Comparison of ENCODE assay signal across 24 cellular contexts in the genomic region with DNA sequence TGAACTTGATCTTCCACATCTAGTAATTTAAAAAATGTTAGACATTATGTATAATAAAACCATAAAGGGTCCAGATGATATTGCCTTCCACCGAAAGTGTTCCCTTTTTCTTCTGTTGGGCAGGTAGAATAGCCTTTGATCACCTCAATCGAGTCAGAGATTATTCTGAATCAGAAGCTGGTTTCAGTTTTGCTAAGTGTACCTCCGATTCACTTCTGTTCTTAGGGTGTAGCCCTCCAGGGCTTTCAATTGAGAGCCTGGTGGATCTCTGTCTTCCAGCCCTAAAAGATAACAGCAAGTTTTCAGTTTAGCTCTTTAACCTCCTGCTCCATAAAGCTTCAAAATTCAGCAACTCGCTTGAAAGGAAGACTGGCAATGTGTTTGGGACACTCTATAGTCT. TPM values are rescaled to one million over a fixed set of nuclear protein-coding genes. Genes with fewer than 3 reads are reported as not detected.
DNase-seq lines count a peak whose midpoint lies in the region; ATAC-seq, FAIRE-seq and TF ChIP-seq lines count a peak whose summit lies in the region.
"Had no signal": no experiment of that assay in that cellular context is flagged by ENCODE, and none has a peak within 500 bp of the region (broad histone marks: within the 10 kb centered on the region; RNA-seq: fewer than 3 reads in every experiment).

No MANE protein-coding gene starts in this region.

- no peak for ATAC-seq in A549
- peak; percentile 74 for ATAC-seq in GM21360 (IDR thresholded peaks at IDR 0.05; ENCODE audit: unreplicated experiment)
- ATAC-seq: Panc1 had no signal

- H3K79me2 ChIP-seq in Loucy (ENCODE audit: insufficient read depth, low read length) = no peaks in the 10 kb centered on the region

- POLR2A ChIA-PET in A549 (lab: Yijun Ruan, JAX) = no interaction called here
- POLR2A ChIA-PET in CD4-positive, alpha-beta memory T cell (lab: Charles Lee; ENCODE audit: partially characterized antibody) = no interaction called here

- intact Hi-C loops in CD4-positive, alpha-beta memory T cell (cut with micrococcal nuclease) = no loop called here

- peaks cover 8% of the 10 kb centered on the region for H3K27me3 ChIP-seq in CD4-positive, alpha-beta memory T cell (ENCODE audit: insufficient read depth, low read length)
- H3K27me3 ChIP-seq in Loucy (ENCODE audit: insufficient read depth, low read length, poor library complexity, severe bottlenecking) = no peaks in the 10 kb centered on the region
- H3K27me3 ChIP-seq: adrenal gland, breast epithelium had no signal

- H3K27ac Mint-ChIP-seq in CD4-positive, alpha-beta memory T cell = peak overlapping the region in 3 of 7 donors; percentile 33 to 38 (median 37)
- H3K27ac Mint-ChIP-seq: activated T-helper 2 cell treated with anti-CD3 and anti-CD28 coated beads, Interferon-gamma antibody, Interleukin-2, Interleukin-4, amounts not matched to agents 10 μg/mL and 5 μg/mL and 100 μg/mL, durations not matched to agents 14 hours and 24 hours and 36 hours; endodermal cell had no signal

- DNase-seq in A549 (ENCODE audit: low read depth in 1 of 2, low spot score in 1 of 2) (no peak), A172 (ENCODE audit: low spot score) (no peak), NCI-H1105 (lab: John Stamatoyannopoulos, UW) (no peak), H54 (ENCODE audit: insufficient read length, low spot score) (no peak), AG08395 (ENCODE audit: low spot score) (no peak)
- DNase-seq in CD4-positive, alpha-beta memory T cell = no peak
- DNase-seq: activated CD4-positive, alpha-beta T cell treated with anti-CD3 and anti-CD28 coated beads, Interleukin-2, amount 50 U/mL, for 48 hours; adrenal gland; COR-L47; endodermal cell; KG1; kidney glomerular epithelial cell; NCI-H187 treated with DMSO at 0.1 percent for 48 hours; NCI-H226; occipital lobe; stimulated activated CD4-positive, alpha-beta T cell treated with anti-CD3 and anti-CD28 coated beads, Interleukin-12 subunit alpha, Interleukin-12 subunit beta, amount 100 ng/mL, for 4 hours had no signal

- H3K27me3 Mint-ChIP-seq in CD4-positive, alpha-beta memory T cell = peaks cover 9 to 14% of the 10 kb centered on the region in 2 donors

- no peak for TF ChIP-seq POLR2A in A549 (IDR thresholded peaks at IDR 0.05; ENCODE audit: low read length)
- TF ChIP-seq POLR2A in H54 (IDR thresholded peaks at IDR 0.05; ENCODE audit: low read depth, low read length) = no peak

- no peaks in the 10 kb centered on the region for H3K36me3 Mint-ChIP-seq in CD4-positive, alpha-beta memory T cell

- no peak for TF ChIP-seq CTCF in A549 (IDR thresholded peaks at IDR 0.05)
- TF ChIP-seq CTCF in Loucy (conservative IDR thresholded peaks at IDR 0.05; ENCODE audit: low read length) = no peak

- H3K9me3 ChIP-seq in A549 (no peaks in the 10 kb centered on the region), Loucy (ENCODE audit: insufficient read depth, low read depth, low read length) (no peaks in the 10 kb centered on the region)
- no peaks in the 10 kb centered on the region for H3K9me3 ChIP-seq in CD4-positive, alpha-beta memory T cell (ENCODE audit: control insufficient read depth in 1 of 2, low read length in 2 of 2)
- H3K9me3 ChIP-seq: adrenal gland, breast epithelium, HAP-1 had no signal

- CTCF ChIA-PET in A549 (lab: Yijun Ruan, JAX) = interaction anchor here (1.2 kb wide), 1 partner anchor 10 kb away, joined by 3 read pairs; no protein-coding TSS in a partner anchor
- CTCF ChIA-PET in CD4-positive, alpha-beta memory T cell (lab: Charles Lee; ENCODE audit: partially characterized antibody) = no interaction called here

- TF ChIP-seq EP300 in A549 (IDR thresholded peaks at IDR 0.05) = no peak

- H3K9ac ChIP-seq in Loucy (ENCODE audit: low read depth, low read length, poor library complexity, severe bottlenecking) = no peak overlapping the region

- H4K20me1 ChIP-seq in Loucy (ENCODE audit: insufficient read depth, low read length, poor library complexity, severe bottlenecking) = no peaks in the 10 kb centered on the region

- no peak overlapping the region for H3K4me3 ChIP-seq in A549
- H3K4me3 ChIP-seq in CD4-positive, alpha-beta memory T cell (ENCODE audit: low read length in 2 of 2) = no peak overlapping the region
- no peak overlapping the region for H3K4me3 ChIP-seq in Loucy (ENCODE audit: low read length, poor library complexity, severe bottlenecking)
- H3K4me3 ChIP-seq: adrenal gland, breast epithelium, coronary artery, HAP-1 had no signal

- H2AFZ ChIP-seq in Loucy (ENCODE audit: low read length) = 0 out of 2 replicates have a peak overlapping the region, but pooled peaks have one; percentile 1

- H3K4me1 Mint-ChIP-seq in CD4-positive, alpha-beta memory T cell = peaks cover 6 to 10% (median 9%) of the 10 kb centered on the region in 4 donors

- H3K4me3 Mint-ChIP-seq in CD4-positive, alpha-beta memory T cell = peak overlapping the region in 7 of 8 donors; percentile 21 to 66 (median 50)
- H3K4me3 Mint-ChIP-seq: endodermal cell had no signal

- FAIRE-seq in A549 (lab: Jason Lieb, UNC) = no peak
- no peak for FAIRE-seq in H54 (lab: Jason Lieb, UNC)
- FAIRE-seq: GM19239 had no signal

- H3F3A ChIP-seq in Loucy (ENCODE audit: low read depth) = no peaks in the 10 kb centered on the region

- 11% methylated on average over 4 of the region's 4 CpGs for WGBS in A549 (ENCODE audit: missing lambda C conversion rate)

- H3K9me2 ChIP-seq in Loucy (replicated peaks; ENCODE audit: low read depth, low read length) = no peaks in the 10 kb centered on the region

- no peak for TF ChIP-seq RAD21 in A549 (conservative IDR thresholded peaks at IDR 0.05 in 1 of 2, IDR thresholded peaks at IDR 0.05 in 1 of 2)

- H3K4me1 ChIP-seq in A549 = no peaks in the 10 kb centered on the region
- H3K4me1 ChIP-seq in CD4-positive, alpha-beta memory T cell (ENCODE audit: insufficient read depth, low read length) = peaks cover 6% of the 10 kb centered on the region
- H3K4me1 ChIP-seq in Loucy (ENCODE audit: insufficient read depth, low read length, poor library complexity, severe bottlenecking) = peaks cover 6% of the 10 kb centered on the region
- H3K4me1 ChIP-seq: adrenal gland, breast epithelium, HAP-1 had no signal

- H3K4me2 ChIP-seq in A549 (peak overlapping the region; percentile 5; the same call in 2 of the 3 replicates), Loucy (ENCODE audit: low read depth, low read length, poor library complexity, severe bottlenecking) (no peak overlapping the region)

- H3K27ac ChIP-seq in A549 = no peak overlapping the region
- H3K27ac ChIP-seq in CD4-positive, alpha-beta memory T cell (ENCODE audit: low read depth, low read length) = no peak overlapping the region
- H3K27ac ChIP-seq: adrenal gland, breast epithelium, coronary artery had no signal

- no peaks in the 10 kb centered on the region for H3K36me3 ChIP-seq in CD4-positive, alpha-beta memory T cell (ENCODE audit: insufficient read depth, low read length)
- H3K36me3 ChIP-seq in Loucy (ENCODE audit: insufficient read depth, low read length) = no peaks in the 10 kb centered on the region
- H3K36me3 ChIP-seq: adrenal gland, breast epithelium, HAP-1 had no signal

- H3K9me3 Mint-ChIP-seq in CD4-positive, alpha-beta memory T cell = peaks cover 0 to 5% (median 0%) of the 10 kb centered on the region in 8 donors
- H3K9me3 Mint-ChIP-seq: endodermal cell had no signal

TF ChIP-seq in A549, 52 proteins besides CTCF, POLR2A, EP300 and RAD21:
- no peak for TF ChIP-seq ESRRA (IDR thresholded peaks at IDR 0.05; ENCODE audit: borderline replicate concordance, low read length)
- TF ChIP-seq POLR2AphosphoS2 (conservative IDR thresholded peaks at IDR 0.05; ENCODE audit: low read length) = no peak
- TF ChIP-seq, protein P1, sequence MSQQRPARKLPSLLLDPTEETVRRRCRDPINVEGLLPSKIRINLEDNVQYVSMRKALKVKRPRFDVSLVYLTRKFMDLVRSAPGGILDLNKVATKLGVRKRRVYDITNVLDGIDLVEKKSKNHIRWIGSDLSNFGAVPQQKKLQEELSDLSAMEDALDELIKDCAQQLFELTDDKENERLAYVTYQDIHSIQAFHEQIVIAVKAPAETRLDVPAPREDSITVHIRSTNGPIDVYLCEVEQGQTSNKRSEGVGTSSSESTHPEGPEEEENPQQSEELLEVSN (IDR thresholded peaks at IDR 0.05; ENCODE audit: borderline replicate concordance, low read depth) = no peak
- no peak for TF ChIP-seq NFE2L2 (conservative IDR thresholded peaks at IDR 0.05; ENCODE audit: low read length)

RNA-seq across cellular contexts. Expression of a gene that starts 21.1 kb away (rescaled TPM):
- polyA plus RNA-seq in A549 (2011; rRNA removed) (35.8 and 38.3 TPM in 2 replicates), A549 (2017; fragmentation: RNase III; extraction: RNeasy Plus Mini Kit Qiagen cat#74134 plus additional on column Dnase treatment) (27.7 to 29.5 TPM (median 29.1 TPM) in 3 replicates)
- 22.8 and 23.0 TPM in 2 replicates for polyA plus RNA-seq in A549 (2012; cell fraction: cytosol; rRNA removed)
- polyA plus RNA-seq in A549 (2012; cell fraction: nucleus; rRNA removed) = 10.4 and 19.9 TPM in 2 replicates
- polyA minus RNA-seq in A549 (2011; rRNA and poly(A)+ RNA removed) = 25.7 and 30.5 TPM in 2 replicates
- total RNA-seq in CD4-positive, alpha-beta memory T cell = 10 to 100 TPM in 1 of 2 experiments, 1 to 10 TPM in 1; 9.6 to 10.2 TPM
- 10 to 100 TPM; 20.3 to 21.5 TPM for polyA plus RNA-seq in CD4-positive, alpha-beta memory T cell
- total RNA-seq in A172 (2014; rRNA removed; shearing (Covaris generic)) = 38.3 and 73.0 TPM in 2 replicates
